In the genomic region with DNA sequence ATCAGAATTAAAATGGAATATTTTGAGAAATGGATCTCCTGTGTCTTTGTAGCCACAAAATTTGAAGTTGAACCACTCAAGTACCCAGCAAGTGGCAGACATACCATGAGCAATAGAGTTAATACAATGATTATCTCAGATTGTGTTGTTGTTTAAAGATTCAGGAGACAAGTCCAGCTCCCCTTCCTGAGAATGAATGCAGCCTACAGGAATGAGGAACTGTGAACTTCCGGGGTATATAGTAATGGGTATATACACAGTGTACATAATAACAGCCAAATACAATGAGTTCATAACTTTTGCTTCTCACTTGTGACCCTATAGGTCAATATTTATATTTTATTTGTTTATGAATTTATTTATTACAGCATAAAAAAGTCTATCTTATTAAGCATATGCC, we compare ENCODE assay signal across 20 cellular contexts.
"Had no signal": no experiment of that assay in that cellular context is flagged by ENCODE, and none has a peak within 500 bp of the region (broad histone marks: within the 10 kb centered on the region; RNA-seq: fewer than 3 reads in every experiment).

No MANE protein-coding gene starts in this region.

- H3K9me3 ChIP-seq: esophagus muscularis mucosa, right atrium auricular region, transverse colon had no signal

- H3K36me3 Mint-ChIP-seq: activated naive CD4-positive, alpha-beta T cell treated with anti-CD3 and anti-CD28 coated beads, Interleukin-2, amount 50 U/mL, for 72 hours; natural killer cell treated with Interleukin-12 subunit alpha and Interleukin-12 subunit beta and Interleukin-15 and Interleukin-18, amount 100 ng/mL, for 72 hours; WTC11 had no signal

- DNase-seq: activated CD4-positive, alpha-beta T cell treated with anti-CD3 and anti-CD28 coated beads for 48 hours; activated CD8-positive, alpha-beta T cell treated with anti-CD3 and anti-CD28 coated beads for 36 hours; activated effector memory CD4-positive, alpha-beta T cell treated with anti-CD3 and anti-CD28 coated beads, Interleukin-2, amount 50 U/mL, for 16 hours; activated T-cell treated with anti-CD3 and anti-CD28 coated beads, Interleukin-2, amount 50 U/mL, for 4 hours; amniotic stem cell; left ventricle myocardium superior; stimulated activated CD4-positive, alpha-beta T cell treated with anti-CD3 and anti-CD28 coated beads, Interleukin-4, amount 100 ng/mL, for 4 hours; stimulated activated CD8-positive, alpha-beta memory T cell treated with anti-CD3 and anti-CD28 coated beads, Interleukin-4, amount 100 ng/mL, for 48 hours; stimulated activated naive CD4-positive, alpha-beta T cell treated with Interleukin-2 at 50 U/mL for 16 hours; substantia nigra; T1000; transverse colon had no signal

- FAIRE-seq: colon had no signal

- H2AFZ ChIP-seq: hepatocyte had no signal

- H3K4me3 Mint-ChIP-seq: activated CD8-positive, alpha-beta T cell treated with anti-CD3 and anti-CD28 coated beads for 36 hours; activated T-cell treated with anti-CD3 and anti-CD28 coated beads, Interleukin-2, amount 50 U/mL, for 4 hours; natural killer cell treated with Interleukin-12 subunit alpha and Interleukin-12 subunit beta and Interleukin-15 and Interleukin-18, amount 100 ng/mL, for 72 hours; WTC11 had no signal

- H3K27me3 Mint-ChIP-seq: activated CD8-positive, alpha-beta T cell treated with anti-CD3 and anti-CD28 coated beads for 36 hours had no signal

- H3K79me2 ChIP-seq: hepatocyte had no signal

- H3K4me3 ChIP-seq: esophagus muscularis mucosa, hepatocyte, right atrium auricular region, skin epidermis, transverse colon had no signal

- H3K27ac Mint-ChIP-seq: activated CD8-positive, alpha-beta T cell treated with anti-CD3 and anti-CD28 coated beads for 36 hours; activated naive CD4-positive, alpha-beta T cell treated with anti-CD3 and anti-CD28 coated beads, Interleukin-2, amount 50 U/mL, for 72 hours; natural killer cell treated with Interleukin-12 subunit alpha and Interleukin-12 subunit beta and Interleukin-15 and Interleukin-18, amount 100 ng/mL, for 72 hours; WTC11 had no signal

- ATAC-seq: activated CD8-positive, alpha-beta T cell treated with anti-CD3 and anti-CD28 coated beads for 36 hours; activated T-cell treated with anti-CD3 and anti-CD28 coated beads, Interleukin-2, amount 50 U/mL, for 4 hours; WTC11 had no signal

- H3K27me3 ChIP-seq: esophagus muscularis mucosa, hepatocyte, right atrium auricular region, transverse colon had no signal

- H3K4me1 ChIP-seq: esophagus muscularis mucosa, right atrium auricular region, transverse colon had no signal

- H3K4me2 ChIP-seq: hepatocyte had no signal

- H3K36me3 ChIP-seq: esophagus muscularis mucosa, right atrium auricular region, transverse colon had no signal

- H3K27ac ChIP-seq: esophagus muscularis mucosa, hepatocyte, right atrium auricular region, transverse colon had no signal

- H3K9me3 Mint-ChIP-seq: activated CD8-positive, alpha-beta T cell treated with anti-CD3 and anti-CD28 coated beads for 36 hours; activated naive CD4-positive, alpha-beta T cell treated with anti-CD3 and anti-CD28 coated beads, Interleukin-2, amount 50 U/mL, for 72 hours; activated T-cell treated with anti-CD3 and anti-CD28 coated beads, Interleukin-2, amount 50 U/mL, for 4 hours; natural killer cell treated with Interleukin-12 subunit alpha and Interleukin-12 subunit beta and Interleukin-15 and Interleukin-18, amount 100 ng/mL, for 72 hours; WTC11 had no signal
